ENCODE assay signal across 1 cellular context in the genomic region with DNA sequence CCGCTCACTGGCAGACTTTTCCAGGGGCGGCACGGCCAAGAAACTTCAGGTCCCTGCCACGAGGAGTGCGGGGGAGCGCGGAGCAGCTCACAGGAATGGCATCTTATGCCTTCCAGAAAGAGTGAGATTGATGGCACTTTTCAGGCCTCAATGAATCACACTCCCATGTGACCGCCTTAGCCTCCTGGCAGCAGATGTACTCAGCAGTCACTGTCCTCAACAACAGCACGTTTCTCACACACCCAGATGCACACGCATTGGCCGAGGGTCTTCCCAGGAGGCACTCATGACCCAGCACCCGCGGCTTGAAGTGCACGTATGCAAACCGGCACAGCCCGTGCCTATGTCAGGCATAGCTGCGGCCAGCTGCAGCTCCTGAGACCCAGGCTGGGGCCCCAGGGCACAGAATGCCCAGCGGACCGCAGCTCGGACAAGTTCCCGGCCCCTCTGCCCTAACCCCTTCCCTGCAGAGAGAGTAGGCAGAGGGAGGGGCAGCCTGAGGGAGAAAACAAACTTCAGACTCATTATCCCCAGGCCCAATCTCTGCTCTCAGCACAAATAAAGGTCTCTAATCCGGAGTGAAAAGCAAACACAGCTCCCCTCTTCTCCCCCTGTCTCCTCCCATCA.
TF ChIP-seq lines count a peak whose summit lies in the region.

No MANE protein-coding gene starts in this region.

TF ChIP-seq in HepG2, 621 proteins besides CTCF, POLR2A, EP300 and RAD21 (continued from another document):
- TF ChIP-seq, protein P1, sequence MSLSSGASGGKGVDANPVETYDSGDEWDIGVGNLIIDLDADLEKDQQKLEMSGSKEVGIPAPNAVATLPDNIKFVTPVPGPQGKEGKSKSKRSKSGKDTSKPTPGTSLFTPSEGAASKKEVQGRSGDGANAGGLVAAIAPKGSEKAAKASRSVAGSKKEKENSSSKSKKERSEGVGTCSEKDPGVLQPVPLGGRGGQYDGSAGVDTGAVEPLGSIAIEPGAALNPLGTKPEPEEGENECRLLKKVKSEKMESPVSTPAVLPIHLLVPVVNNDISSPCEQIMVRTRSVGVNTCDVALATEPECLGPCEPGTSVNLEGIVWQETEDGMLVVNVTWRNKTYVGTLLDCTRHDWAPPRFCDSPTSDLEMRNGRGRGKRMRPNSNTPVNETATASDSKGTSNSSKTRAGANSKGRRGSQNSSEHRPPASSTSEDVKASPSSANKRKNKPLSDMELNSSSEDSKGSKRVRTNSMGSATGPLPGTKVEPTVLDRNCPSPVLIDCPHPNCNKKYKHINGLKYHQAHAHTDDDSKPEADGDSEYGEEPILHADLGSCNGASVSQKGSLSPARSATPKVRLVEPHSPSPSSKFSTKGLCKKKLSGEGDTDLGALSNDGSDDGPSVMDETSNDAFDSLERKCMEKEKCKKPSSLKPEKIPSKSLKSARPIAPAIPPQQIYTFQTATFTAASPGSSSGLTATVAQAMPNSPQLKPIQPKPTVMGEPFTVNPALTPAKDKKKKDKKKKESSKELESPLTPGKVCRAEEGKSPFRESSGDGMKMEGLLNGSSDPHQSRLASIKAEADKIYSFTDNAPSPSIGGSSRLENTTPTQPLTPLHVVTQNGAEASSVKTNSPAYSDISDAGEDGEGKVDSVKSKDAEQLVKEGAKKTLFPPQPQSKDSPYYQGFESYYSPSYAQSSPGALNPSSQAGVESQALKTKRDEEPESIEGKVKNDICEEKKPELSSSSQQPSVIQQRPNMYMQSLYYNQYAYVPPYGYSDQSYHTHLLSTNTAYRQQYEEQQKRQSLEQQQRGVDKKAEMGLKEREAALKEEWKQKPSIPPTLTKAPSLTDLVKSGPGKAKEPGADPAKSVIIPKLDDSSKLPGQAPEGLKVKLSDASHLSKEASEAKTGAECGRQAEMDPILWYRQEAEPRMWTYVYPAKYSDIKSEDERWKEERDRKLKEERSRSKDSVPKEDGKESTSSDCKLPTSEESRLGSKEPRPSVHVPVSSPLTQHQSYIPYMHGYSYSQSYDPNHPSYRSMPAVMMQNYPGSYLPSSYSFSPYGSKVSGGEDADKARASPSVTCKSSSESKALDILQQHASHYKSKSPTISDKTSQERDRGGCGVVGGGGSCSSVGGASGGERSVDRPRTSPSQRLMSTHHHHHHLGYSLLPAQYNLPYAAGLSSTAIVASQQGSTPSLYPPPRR (CRISPR knock-in tag; IDR thresholded peaks at IDR 0.05; ENCODE audit: borderline replicate concordance) = peak; percentile 67; the same call in 1 of the 2 replicates
- TF ChIP-seq ONECUT2 (CRISPR knock-in tag; IDR thresholded peaks at IDR 0.05) (no peak), BORCS8-MEF2B (CRISPR knock-in tag; IDR thresholded peaks at IDR 0.05) (no peak), ZNF335 (CRISPR knock-in tag; IDR thresholded peaks at IDR 0.05) (peak; percentile 74; the same call in 1 of the 2 replicates), FOXP1 (IDR thresholded peaks at IDR 0.05) (no peak), FOXP1 (CRISPR knock-in tag; IDR thresholded peaks at IDR 0.05) (peak; percentile 33; the same call in 1 of the 2 replicates), ZNF713 (CRISPR knock-in tag; IDR thresholded peaks at IDR 0.05) (no peak), MED1 (CRISPR knock-in tag; IDR thresholded peaks at IDR 0.05) (peak; percentile 44; the same call in 1 of the 2 replicates), LCORL (IDR thresholded peaks at IDR 0.05) (no peak), LCORL (CRISPR knock-in tag; IDR thresholded peaks at IDR 0.05) (0 out of 2 replicates have a peak, but pooled peaks have one; percentile 46), HHEX (CRISPR knock-in tag; IDR thresholded peaks at IDR 0.05) (no peak)
- TF ChIP-seq, protein P2, sequence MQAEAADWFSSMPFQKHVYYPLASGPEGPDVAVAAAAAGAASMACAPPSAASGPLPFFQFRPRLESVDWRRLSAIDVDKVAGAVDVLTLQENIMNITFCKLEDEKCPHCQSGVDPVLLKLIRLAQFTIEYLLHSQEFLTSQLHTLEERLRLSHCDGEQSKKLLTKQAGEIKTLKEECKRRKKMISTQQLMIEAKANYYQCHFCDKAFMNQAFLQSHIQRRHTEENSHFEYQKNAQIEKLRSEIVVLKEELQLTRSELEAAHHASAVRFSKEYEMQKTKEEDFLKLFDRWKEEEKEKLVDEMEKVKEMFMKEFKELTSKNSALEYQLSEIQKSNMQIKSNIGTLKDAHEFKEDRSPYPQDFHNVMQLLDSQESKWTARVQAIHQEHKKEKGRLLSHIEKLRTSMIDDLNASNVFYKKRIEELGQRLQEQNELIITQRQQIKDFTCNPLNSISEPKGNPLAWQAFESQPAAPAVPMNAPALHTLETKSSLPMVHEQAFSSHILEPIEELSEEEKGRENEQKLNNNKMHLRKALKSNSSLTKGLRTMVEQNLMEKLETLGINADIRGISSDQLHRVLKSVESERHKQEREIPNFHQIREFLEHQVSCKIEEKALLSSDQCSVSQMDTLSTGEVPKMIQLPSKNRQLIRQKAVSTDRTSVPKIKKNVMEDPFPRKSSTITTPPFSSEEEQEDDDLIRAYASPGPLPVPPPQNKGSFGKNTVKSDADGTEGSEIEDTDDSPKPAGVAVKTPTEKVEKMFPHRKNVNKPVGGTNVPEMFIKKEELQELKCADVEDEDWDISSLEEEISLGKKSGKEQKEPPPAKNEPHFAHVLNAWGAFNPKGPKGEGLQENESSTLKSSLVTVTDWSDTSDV (CRISPR knock-in tag; IDR thresholded peaks at IDR 0.05) = peak; percentile 71; the same call in 1 of the 2 replicates
- TF ChIP-seq, protein P3, sequence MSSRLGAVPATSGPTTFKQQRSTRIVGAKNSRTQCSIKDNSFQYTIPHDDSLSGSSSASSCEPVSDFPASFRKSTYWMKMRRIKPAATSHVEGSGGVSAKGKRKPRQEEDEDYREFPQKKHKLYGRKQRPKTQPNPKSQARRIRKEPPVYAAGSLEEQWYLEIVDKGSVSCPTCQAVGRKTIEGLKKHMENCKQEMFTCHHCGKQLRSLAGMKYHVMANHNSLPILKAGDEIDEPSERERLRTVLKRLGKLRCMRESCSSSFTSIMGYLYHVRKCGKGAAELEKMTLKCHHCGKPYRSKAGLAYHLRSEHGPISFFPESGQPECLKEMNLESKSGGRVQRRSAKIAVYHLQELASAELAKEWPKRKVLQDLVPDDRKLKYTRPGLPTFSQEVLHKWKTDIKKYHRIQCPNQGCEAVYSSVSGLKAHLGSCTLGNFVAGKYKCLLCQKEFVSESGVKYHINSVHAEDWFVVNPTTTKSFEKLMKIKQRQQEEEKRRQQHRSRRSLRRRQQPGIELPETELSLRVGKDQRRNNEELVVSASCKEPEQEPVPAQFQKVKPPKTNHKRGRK (CRISPR knock-in tag; IDR thresholded peaks at IDR 0.05) = 0 out of 2 replicates have a peak, but pooled peaks have one; percentile 13
- TF ChIP-seq, protein P4, sequence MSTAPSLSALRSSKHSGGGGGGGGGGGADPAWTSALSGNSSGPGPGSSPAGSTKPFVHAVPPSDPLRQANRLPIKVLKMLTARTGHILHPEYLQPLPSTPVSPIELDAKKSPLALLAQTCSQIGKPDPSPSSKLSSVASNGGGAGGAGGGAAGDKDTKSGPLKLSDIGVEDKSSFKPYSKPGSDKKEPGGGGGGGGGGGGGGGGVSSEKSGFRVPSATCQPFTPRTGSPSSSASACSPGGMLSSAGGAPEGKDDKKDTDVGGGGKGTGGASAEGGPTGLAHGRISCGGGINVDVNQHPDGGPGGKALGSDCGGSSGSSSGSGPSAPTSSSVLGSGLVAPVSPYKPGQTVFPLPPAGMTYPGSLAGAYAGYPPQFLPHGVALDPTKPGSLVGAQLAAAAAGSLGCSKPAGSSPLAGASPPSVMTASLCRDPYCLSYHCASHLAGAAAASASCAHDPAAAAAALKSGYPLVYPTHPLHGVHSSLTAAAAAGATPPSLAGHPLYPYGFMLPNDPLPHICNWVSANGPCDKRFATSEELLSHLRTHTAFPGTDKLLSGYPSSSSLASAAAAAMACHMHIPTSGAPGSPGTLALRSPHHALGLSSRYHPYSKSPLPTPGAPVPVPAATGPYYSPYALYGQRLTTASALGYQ (CRISPR knock-in tag; IDR thresholded peaks at IDR 0.05) = peak; percentile 71; the same call in 1 of the 2 replicates
